ENCODE assay signal across 10 cellular contexts in genomic region chr15:96321422-96322391, GRCh38. TPM values are rescaled to one million over a fixed set of nuclear protein-coding genes. Genes with fewer than 3 reads are reported as not detected.
DNase-seq lines count a peak whose midpoint lies in the region; ATAC-seq and TF ChIP-seq lines count a peak whose summit lies in the region.
"Had no signal": no experiment of that assay in that cellular context is flagged by ENCODE, and none has a peak within 500 bp of the region (broad histone marks: within the 10 kb centered on the region; RNA-seq: fewer than 3 reads in every experiment).

No MANE protein-coding gene starts in this region.

- DNase-seq in ELF-1 (ENCODE audit: low read depth, low spot score) (peak; percentile 43), astrocyte of the hippocampus (ENCODE audit: low read depth, low spot score) (peak; percentile 41), hepatic stellate cell (ENCODE audit: low spot score) (peak; percentile 45), retina (peak; percentile 80), BE2C (no peak), cerebellar nuclear complex (lab: John Stamatoyannopoulos, UW) (no peak)
- no peak for DNase-seq in activated effector memory CD4-positive, alpha-beta T cell treated with Interleukin-2 at 50 U/mL for 16 hours
- DNase-seq: GDM1; stimulated activated CD8-positive, alpha-beta memory T cell treated with anti-CD3 and anti-CD28 coated beads, Interleukin-4, amount 100 ng/mL, for 48 hours had no signal

- TF ChIP-seq CTCF in BE2C (IDR thresholded peaks at IDR 0.05; ENCODE audit: low read depth, low read length) = no peak

- H3K4me1 ChIP-seq in BE2C = 0 out of 2 replicates have a peak, but pooled peaks cover 2% of the 10 kb centered on the region

- H3K36me3 ChIP-seq in BE2C = no peaks in the 10 kb centered on the region

- no peak for ATAC-seq in HG03045 (IDR thresholded peaks at IDR 0.05; ENCODE audit: unreplicated experiment)

- H3K9me3 ChIP-seq in BE2C = no peaks in the 10 kb centered on the region

- H3K4me3 ChIP-seq in BE2C (ENCODE audit: low read depth, low read length) = no peak overlapping the region

- peaks cover 99% of the 10 kb centered on the region for H3K27me3 ChIP-seq in BE2C

RNA-seq across cellular contexts. Expression of gene NR2F2, which starts 8.8 kb away (rescaled TPM):
- 82.4 TPM for polyA plus RNA-seq in BE2C (2012; ENCODE audit: insufficient read depth, insufficient read length, low read depth)

Comparison
In these comparisons a context has a peak if more than half of its experiments do, and no peak if none do; other contexts are left out.
1. DNase-seq: peak in ELF-1 (single experiment), astrocyte of the hippocampus (single experiment), hepatic stellate cell (single experiment) and retina (single experiment); none in BE2C (single experiment), cerebellar nuclear complex (0 of 2) and activated effector memory CD4-positive, alpha-beta T cell treated with Interleukin-2 at 50 U/mL for 16 hours (single experiment).